ENCODE assay signal across 5 cellular contexts in the genomic region with DNA sequence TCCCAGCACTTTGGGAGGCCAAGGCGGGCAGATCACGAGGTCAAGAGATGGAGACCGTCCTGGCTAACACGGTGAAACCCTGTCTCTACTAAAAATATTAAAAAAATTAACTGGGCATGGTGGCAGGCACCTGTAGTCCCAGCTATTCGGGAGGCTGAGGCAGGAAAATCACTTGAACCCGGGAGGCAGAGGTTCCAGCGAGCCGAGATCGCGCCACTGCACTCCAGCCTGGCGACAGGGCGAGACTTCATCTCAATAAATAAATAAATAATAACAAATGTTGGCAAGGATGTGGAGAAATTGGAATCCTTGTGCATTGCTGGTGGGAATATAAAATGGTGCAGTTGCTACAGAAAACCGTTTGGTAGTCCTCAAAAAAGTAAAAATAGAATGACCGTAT. TPM values are rescaled to one million over a fixed set of nuclear protein-coding genes. Genes with fewer than 3 reads are reported as not detected.
A peak's percentile ranks its signal among the peaks of the same experiment; 100 is the strongest.
DNase-seq lines count a peak whose midpoint lies in the region; ATAC-seq, FAIRE-seq and TF ChIP-seq lines count a peak whose summit lies in the region.
"Not testable (repeated sequence)": the region's sequence is repeated elsewhere in the genome, so short reads cannot be mapped to it uniquely, and the experiment has no call there.

No MANE protein-coding gene starts in this region.

- H3K4me1 ChIP-seq in kidney (ENCODE audit: control insufficient read depth in 1 of 2, insufficient read depth in 1 of 2, low read depth in 1 of 2, low read length in 2 of 2) = not testable (repeated sequence)
- H3K4me1 ChIP-seq in lower lobe of right lung (peaks cover 16% of the 10 kb centered on the region), spleen (peaks cover 3 to 94% (median 35%) of the 10 kb centered on the region in 6 donors)

- intact Hi-C loops in kidney (cut with DNase I); lower lobe of right lung (cut with DNase I); posterior vena cava (cut with DNase I); spleen (cut with DNase I; ENCODE audit: low total_unique reads): not testable (repeated sequence)

- H3K36me3 Mint-ChIP-seq in T-helper 17 cell (ENCODE audit: low read depth) = not testable (repeated sequence)

- H3K27me3 ChIP-seq in lower lobe of right lung (ENCODE audit: low read depth); spleen (replicated peaks in 1 of 7): not testable (repeated sequence)

- H3K4me3 Mint-ChIP-seq in T-helper 17 cell = not testable (repeated sequence)

- 87 to 95% (median 93%) methylated on average over 14 of the region's 14 CpGs for WGBS in spleen, 5 donors

- peaks cover 21% of the 10 kb centered on the region for H3K4me1 Mint-ChIP-seq in T-helper 17 cell

- ATAC-seq in T-helper 17 cell, lower lobe of right lung: not testable (repeated sequence)

- H3K9ac ChIP-seq in kidney (ENCODE audit: low read length in 2 of 2) = not testable (repeated sequence)

- not testable (repeated sequence) for TF ChIP-seq POLR2A in spleen (IDR thresholded peaks at IDR 0.05)

- H3K9me3 ChIP-seq in T-helper 17 cell (ENCODE audit: control insufficient read depth, low read length, poor library complexity, severe bottlenecking); kidney (ENCODE audit: control insufficient read depth in 1 of 2, low read length in 2 of 2); lower lobe of right lung; spleen: not testable (repeated sequence)

- H3K36me3 ChIP-seq in kidney (ENCODE audit: control insufficient read depth in 1 of 2, insufficient read depth in 2 of 2, low read length in 2 of 2) = peaks cover 7 to 15% of the 10 kb centered on the region in 2 donors
- H3K36me3 ChIP-seq in lower lobe of right lung = peaks cover 77% of the 10 kb centered on the region
- peaks cover 0 to 100% (median 47%) of the 10 kb centered on the region in 6 donors for H3K36me3 ChIP-seq in spleen

- not testable (repeated sequence) for H3K4me3 ChIP-seq in kidney (ENCODE audit: low read length in 2 of 2); lower lobe of right lung; spleen

- DNase-seq in T-helper 17 cell = not testable (repeated sequence)
- DNase-seq in kidney (peak; percentile 19), lower lobe of right lung (peak; percentile 9), posterior vena cava (ENCODE audit: low spot score) (peak; percentile 24), spleen (peak; percentile 31)

- peak overlapping the region; percentile 49 for H3K27ac Mint-ChIP-seq in T-helper 17 cell

- H3K27ac ChIP-seq in kidney (ENCODE audit: low read depth in 2 of 2, low read length in 2 of 2); lower lobe of right lung; spleen: not testable (repeated sequence)

- not testable (repeated sequence) for H3K27me3 Mint-ChIP-seq in T-helper 17 cell

- not testable (repeated sequence) for FAIRE-seq in kidney (lab: Jason Lieb, UNC)

- not testable (repeated sequence) for TF ChIP-seq CTCF in kidney (IDR thresholded peaks at IDR 0.05; ENCODE audit: borderline replicate concordance, extremely low read depth, insufficient read depth); lower lobe of right lung (IDR thresholded peaks at IDR 0.05); spleen (IDR thresholded peaks at IDR 0.05 in 8 of 11, conservative IDR thresholded peaks at IDR 0.05 in 3 of 11)

RNA-seq across cellular contexts. Expression of gene LMAN2, which starts 8.5 kb away (rescaled TPM):
- total RNA-seq in T-helper 17 cell (10 to 100 TPM; 75.5 to 89.8 TPM), kidney (137 TPM), lower lobe of right lung (108 TPM), posterior vena cava (10 to 100 TPM; 72.4 to 95.7 TPM), spleen (100 to 1,000 TPM in 4 of 7 donors, 10 to 100 TPM in 3; 92.4 to 211 (median 109) TPM)
- polyA plus RNA-seq in kidney (ENCODE audit: insufficient read depth, low read depth, low replicate concordance) (190 TPM), spleen (10 to 100 TPM; 50.1 to 96.6 (median 72.5) TPM)

RNA-seq across cellular contexts. Expression of gene RGS14, which starts 14.7 kb away (rescaled TPM):
- 100 to 1,000 TPM in 1 of 2 donors, 10 to 100 TPM in 1; 76.7 to 110 TPM for total RNA-seq in T-helper 17 cell
- total RNA-seq in kidney = 28.4 TPM
- 56.3 TPM for polyA plus RNA-seq in kidney (ENCODE audit: insufficient read depth, low read depth, low replicate concordance)
- total RNA-seq in lower lobe of right lung = 16.2 TPM
- 10 to 100 TPM; 11.3 to 13.4 TPM for total RNA-seq in posterior vena cava
- 100 to 1,000 TPM in 1 of 7 donors, 10 to 100 TPM in 6; 61.5 to 111 (median 77.1) TPM for total RNA-seq in spleen
- 10 to 100 TPM; 45.3 to 95.9 (median 61.6) TPM for polyA plus RNA-seq in spleen

RNA-seq across cellular contexts. Expression of gene MXD3, which starts 31.3 kb away (rescaled TPM):
- total RNA-seq in T-helper 17 cell (10 to 100 TPM in 1 of 2 donors, 1 to 10 TPM in 1; 8.7 to 11.8 TPM), kidney (6.6 TPM), lower lobe of right lung (10.8 TPM), posterior vena cava (1 to 10 TPM; 5.4 to 6.1 TPM), spleen (10 to 100 TPM; 19.3 to 80.7 (median 26.7) TPM)
- polyA plus RNA-seq in kidney (ENCODE audit: insufficient read depth, low read depth, low replicate concordance) (4.9 TPM), spleen (10 to 100 TPM; 25.9 to 32.5 (median 26.2) TPM)

RNA-seq across cellular contexts. Expression of gene PRELID1, which starts 39.4 kb away (rescaled TPM):
- total RNA-seq in T-helper 17 cell (10 to 100 TPM; 44.9 to 55.8 TPM), kidney (90.8 TPM), lower lobe of right lung (101 TPM), posterior vena cava (10 to 100 TPM; 81.8 to 91.9 TPM), spleen (100 to 1,000 TPM in 5 of 7 donors, 10 to 100 TPM in 2; 74.5 to 173 (median 106) TPM)
- polyA plus RNA-seq in kidney (ENCODE audit: insufficient read depth, low read depth, low replicate concordance) (351 TPM), spleen (100 to 1,000 TPM; 131 to 174 (median 154) TPM)

RNA-seq across cellular contexts. Expression of gene RAB24, which starts 39.5 kb away (rescaled TPM):
- total RNA-seq in T-helper 17 cell (10 to 100 TPM in 1 of 2 donors, 1 to 10 TPM in 1; 8.8 to 17.6 TPM), kidney (25.0 TPM), lower lobe of right lung (41.6 TPM), posterior vena cava (10 to 100 TPM; 17.4 to 18.6 TPM), spleen (10 to 100 TPM; 52.1 to 90.4 (median 80.8) TPM)
- polyA plus RNA-seq in kidney (ENCODE audit: insufficient read depth, low read depth, low replicate concordance) (77.6 TPM), spleen (100 to 1,000 TPM in 2 of 3 donors, 10 to 100 TPM in 1; 90.6 to 181 (median 170) TPM)
